Comparison of ENCODE assay signal across 17 cellular contexts in the genomic region with DNA sequence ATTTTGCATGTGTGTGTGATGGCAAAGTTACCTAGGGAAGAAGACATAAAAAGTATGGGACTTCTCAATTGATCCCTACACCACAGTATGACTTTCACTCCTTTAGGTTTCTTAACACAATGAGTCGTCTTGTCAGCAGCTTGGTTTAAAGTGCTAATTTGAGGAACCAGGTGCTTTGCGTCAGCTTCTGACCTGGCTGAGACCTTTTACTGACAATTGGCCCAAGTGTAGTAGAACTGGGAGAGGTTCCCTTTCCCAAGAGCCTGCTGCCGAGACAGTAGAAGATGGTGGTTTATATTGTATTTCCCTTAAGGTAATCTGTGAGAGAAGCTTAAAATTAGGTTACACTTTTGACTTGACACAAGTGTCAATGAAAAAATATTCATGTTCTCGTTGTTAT. TPM values are rescaled to one million over a fixed set of nuclear protein-coding genes. Genes with fewer than 3 reads are reported as not detected.
A peak's percentile ranks its signal among the peaks of the same experiment; 100 is the strongest.
DNase-seq lines count a peak whose midpoint lies in the region; ATAC-seq and TF ChIP-seq lines count a peak whose summit lies in the region.
"Had no signal": no experiment of that assay in that cellular context is flagged by ENCODE, and none has a peak within 500 bp of the region (broad histone marks: within the 10 kb centered on the region; RNA-seq: fewer than 3 reads in every experiment).

No MANE protein-coding gene starts in this region.

- peaks cover 47% of the 10 kb centered on the region for H3K36me3 ChIP-seq in BLaER1
- H3K36me3 ChIP-seq in adrenal gland (replicated peaks in 1 of 2): no peaks in the 10 kb centered on the region
- no peaks in the 10 kb centered on the region for H3K36me3 ChIP-seq in muscle layer of duodenum (ENCODE audit: control insufficient read depth in 1 of 2, insufficient read depth in 2 of 2, low read length in 2 of 2)

- intact Hi-C loops in adrenal gland (cut with DNase I): no loop called here

- in situ Hi-C loops in KBM-7 (cut with MboI; ENCODE audit: low pct_unique_long_range_greater_than_20kb, low sequenced_read_pairs): no loop called here

- H3K27ac ChIP-seq in BLaER1: peak overlapping the region; percentile 72
- H3K27ac ChIP-seq in adrenal gland: peak overlapping the region in 3 of 5 donors; percentile 20 to 80 (median 61)
- peak overlapping the region; percentile 12 for H3K27ac ChIP-seq in muscle layer of duodenum (ENCODE audit: low read length)
- H3K27ac ChIP-seq: GM23248 had no signal

- no peaks in the 10 kb centered on the region for H3K36me3 Mint-ChIP-seq in activated T-cell treated with anti-CD3 and anti-CD28 coated beads, Interleukin-2, amount 50 U/mL, for 4 hours (ENCODE audit: insufficient read depth)

- peaks cover 95% of the 10 kb centered on the region for H3K4me1 ChIP-seq in BLaER1
- H3K4me1 ChIP-seq in adrenal gland (replicated peaks in 1 of 2): peaks cover 10 to 26% of the 10 kb centered on the region in 2 donors
- H3K4me1 ChIP-seq in muscle layer of duodenum (ENCODE audit: control insufficient read depth in 1 of 2, insufficient read depth in 2 of 2, low read length in 2 of 2): peaks cover 14 to 25% of the 10 kb centered on the region in 2 donors

- DNase-seq in KBM-7: peak; percentile 58
- no peak for DNase-seq in adrenal gland
- DNase-seq in SHP77 treated with DMSO at 0.1 percent for 48 hours (lab: John Stamatoyannopoulos, UW): no peak
- no peak for DNase-seq in activated T-cell treated with anti-CD3 and anti-CD28 coated beads, Interleukin-2, amount 50 U/mL, for 4 hours
- DNase-seq: activated T-cell treated with anti-CD3 and anti-CD28 coated beads for 4 hours; DMS 273 treated with DMSO at 0.1 percent for 48 hours; glutamatergic neuron; GM23248; NCI-H345; stimulated activated naive CD4-positive, alpha-beta T cell had no signal

- no peak for TF ChIP-seq CTCF in adrenal gland (IDR thresholded peaks at IDR 0.05)

- H3K27me3 ChIP-seq in BLaER1 (no peaks in the 10 kb centered on the region), adrenal gland (no peaks in the 10 kb centered on the region), muscle layer of duodenum (ENCODE audit: low read depth, low read length) (no peaks in the 10 kb centered on the region)

- 56 to 73% (median 69%) methylated on average over 4 of the region's 4 CpGs for WGBS in adrenal gland, 4 donors

- H3K9ac ChIP-seq in BLaER1: 0 out of 2 replicates have a peak overlapping the region, but pooled peaks have one; percentile 20
- H3K9ac ChIP-seq: GM23248 had no signal

- no peak for TF ChIP-seq POLR2A in adrenal gland (IDR thresholded peaks at IDR 0.05)

- peaks cover 100% of the 10 kb centered on the region for H4K20me1 ChIP-seq in BLaER1

- ATAC-seq in HG02610 (IDR thresholded peaks at IDR 0.05; ENCODE audit: unreplicated experiment) (no peak), HG03175 (IDR thresholded peaks at IDR 0.05; ENCODE audit: unreplicated experiment) (no peak)
- ATAC-seq in activated T-cell treated with anti-CD3 and anti-CD28 coated beads, Interleukin-2, amount 50 U/mL, for 4 hours: no peak

- no peak overlapping the region for H3K4me3 ChIP-seq in BLaER1
- no peak overlapping the region for H3K4me3 ChIP-seq in adrenal gland
- H3K4me3 ChIP-seq in muscle layer of duodenum (ENCODE audit: low read depth in 1 of 2, low read length in 2 of 2): no peak overlapping the region
- H3K4me3 ChIP-seq: GM23248 had no signal

- peaks cover 30% of the 10 kb centered on the region for H3K4me1 Mint-ChIP-seq in activated T-cell treated with anti-CD3 and anti-CD28 coated beads, Interleukin-2, amount 50 U/mL, for 4 hours (ENCODE audit: low read depth)

- H3K9me3 Mint-ChIP-seq in activated T-cell treated with anti-CD3 and anti-CD28 coated beads, Interleukin-2, amount 50 U/mL, for 4 hours: no peaks in the 10 kb centered on the region
- H3K9me3 Mint-ChIP-seq: central memory CD8-positive, alpha-beta T cell had no signal

- no peaks in the 10 kb centered on the region for H3K27me3 Mint-ChIP-seq in activated T-cell treated with anti-CD3 and anti-CD28 coated beads, Interleukin-2, amount 50 U/mL, for 4 hours (ENCODE audit: low read depth)
- H3K27me3 Mint-ChIP-seq: central memory CD8-positive, alpha-beta T cell had no signal

- no peak overlapping the region for H3K4me3 Mint-ChIP-seq in activated T-cell treated with anti-CD3 and anti-CD28 coated beads, Interleukin-2, amount 50 U/mL, for 4 hours
- H3K4me3 Mint-ChIP-seq: central memory CD8-positive, alpha-beta T cell had no signal

- H3K9me3 ChIP-seq in BLaER1: no peaks in the 10 kb centered on the region
- H3K9me3 ChIP-seq in adrenal gland (replicated peaks in 1 of 3): no peaks in the 10 kb centered on the region
- H3K9me3 ChIP-seq in muscle layer of duodenum (ENCODE audit: control insufficient read depth in 1 of 2, low read length in 2 of 2): no peaks in the 10 kb centered on the region

- peak overlapping the region; percentile 72 for H3K4me2 ChIP-seq in BLaER1

RNA-seq across cellular contexts. Expression of gene LDHD, which starts 54.9 kb away (rescaled TPM):
- 10 to 100 TPM; 15.9 to 46.0 (median 23.4) TPM for total RNA-seq in adrenal gland
- polyA plus RNA-seq in adrenal gland: 10 to 100 TPM; 11.8 to 18.9 (median 12.1) TPM
- under 1 TPM in 1 of 3 donors, not detected in 2; 0.11 TPM for total RNA-seq in activated T-cell treated with anti-CD3 and anti-CD28 coated beads, Interleukin-2, amount 50 U/mL, for 4 hours
- total RNA-seq: kidney epithelial cell had no signal
- polyA plus RNA-seq: neural cell had no signal

Comparison
In these comparisons a context has a peak if more than half of its experiments do, and no peak if none do; other contexts are left out.
1. H3K27ac ChIP-seq: peak in every context shown above with its lines; median percentile 72 in BLaER1; 61 in adrenal gland; 12 in muscle layer of duodenum.
2. RNA of gene LDHD, which starts 54.9 kb away (total RNA-seq): 15.9 to 46.0 TPM in adrenal gland; 0.11 TPM in activated T-cell treated with anti-CD3 and anti-CD28 coated beads, Interleukin-2, amount 50 U/mL, for 4 hours; every median in the first group is over 10 times any median in the second.